Comparison of ENCODE assay signal across 26 cellular contexts in the genomic region with DNA sequence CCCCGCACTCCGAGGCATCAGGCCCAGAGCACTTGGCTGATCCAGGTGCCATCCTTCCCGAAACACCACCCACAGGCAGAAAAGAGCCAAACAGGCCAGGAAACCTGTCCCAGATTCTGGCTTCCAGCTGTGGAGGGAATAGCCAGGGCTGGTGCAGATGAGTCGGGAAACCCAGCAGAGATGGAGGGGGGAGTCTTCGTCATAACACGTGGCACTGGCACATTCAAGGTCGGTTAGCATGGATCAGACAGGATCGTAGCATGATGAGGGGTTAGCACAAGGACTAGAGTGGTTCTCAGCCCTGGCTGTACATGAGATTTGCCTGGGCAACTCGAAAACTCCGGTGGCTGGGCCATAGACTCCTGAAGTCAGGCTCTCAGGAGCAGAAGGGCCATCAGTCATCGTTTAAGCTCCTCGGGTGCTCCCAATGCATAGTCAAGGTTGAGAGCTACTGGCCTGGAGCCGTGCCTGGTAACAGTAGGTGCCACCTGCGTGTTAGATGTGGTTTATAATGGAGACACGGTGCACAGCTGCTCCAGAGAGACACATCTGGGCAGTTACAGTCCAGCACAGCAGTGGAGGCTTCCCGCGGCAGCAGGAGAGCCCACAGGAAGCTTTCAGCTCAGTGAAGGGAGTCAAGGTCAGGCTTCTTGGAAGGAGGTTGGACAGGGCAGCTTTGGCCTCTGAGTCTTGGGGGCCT. TPM values are rescaled to one million over a fixed set of nuclear protein-coding genes. Genes with fewer than 3 reads are reported as not detected.
DNase-seq lines count a peak whose midpoint lies in the region; ATAC-seq and TF ChIP-seq lines count a peak whose summit lies in the region.
"Had no signal": no experiment of that assay in that cellular context is flagged by ENCODE, and none has a peak within 500 bp of the region (broad histone marks: within the 10 kb centered on the region; RNA-seq: fewer than 3 reads in every experiment).

No MANE protein-coding gene starts in this region.

- no peak for TF ChIP-seq CTCF in activated CD8-positive, alpha-beta T cell treated with anti-CD3 and anti-CD28 coated beads for 36 hours (IDR thresholded peaks at IDR 0.05)

- CTCF ChIA-PET in activated CD4-positive, alpha-beta memory T cell treated with anti-CD3 and anti-CD28 coated beads for 36 hours (lab: Charles Lee) = interaction anchor here (0.6 to 1.8 kb wide), 2 partner anchors 14 to 161 kb away, joined by 3 to 11 read pairs; no protein-coding TSS in a partner anchor
- CTCF ChIA-PET in activated CD4-positive, alpha-beta memory T cell treated with anti-CD3 and anti-CD28 coated beads, Interleukin-2, amount 10 ng/mL, durations not matched to agents 7 days and 5 days (lab: Charles Lee) = no interaction called here
- CTCF ChIA-PET in activated CD8-positive, alpha-beta T cell treated with anti-CD3 and anti-CD28 coated beads for 36 hours (lab: Charles Lee) = interaction anchor here (0.7 to 1.2 kb wide), 2 partner anchors 14 to 15 kb away, joined by 5 to 6 read pairs; no protein-coding TSS in a partner anchor

- no peaks in the 10 kb centered on the region for H3K9me3 Mint-ChIP-seq in activated CD4-positive, alpha-beta memory T cell treated with anti-CD3 and anti-CD28 coated beads for 36 hours
- no peaks in the 10 kb centered on the region for H3K9me3 Mint-ChIP-seq in activated CD4-positive, alpha-beta memory T cell treated with anti-CD3 and anti-CD28 coated beads, Interleukin-2, amount 10 ng/mL, durations not matched to agents 7 days and 5 days
- H3K9me3 Mint-ChIP-seq in activated CD8-positive, alpha-beta T cell treated with anti-CD3 and anti-CD28 coated beads for 36 hours = no peaks in the 10 kb centered on the region
- no peaks in the 10 kb centered on the region for H3K9me3 Mint-ChIP-seq in naive thymus-derived CD8-positive, alpha-beta T cell
- H3K9me3 Mint-ChIP-seq: H9 had no signal

- peaks cover 72 to 92% (median 88%) of the 10 kb centered on the region in 11 experiments for H3K36me3 ChIP-seq in BLaER1 treated with 17β-estradiol and CSF1 and Interleukin-3, amounts not matched to agents 10 nM and 100 nM

- H3K27me3 ChIP-seq in BLaER1 treated with 17β-estradiol and CSF1 and Interleukin-3, amounts not matched to agents 10 nM and 100 nM = no peaks in the 10 kb centered on the region
- H3K27me3 ChIP-seq: heart left ventricle, transverse colon had no signal

- H3K4me3 ChIP-seq in BLaER1 treated with 17β-estradiol and CSF1 and Interleukin-3, amounts not matched to agents 10 nM and 100 nM = no peak overlapping the region
- H3K4me3 ChIP-seq: heart left ventricle, K562, lower lobe of right lung, prostate gland, transverse colon had no signal

- intact Hi-C loops in activated CD4-positive, alpha-beta memory T cell treated with anti-CD3 and anti-CD28 coated beads for 36 hours (cut with micrococcal nuclease) = no loop called here
- intact Hi-C loops in activated CD8-positive, alpha-beta T cell treated with anti-CD3 and anti-CD28 coated beads for 36 hours (cut with micrococcal nuclease) = no loop called here

- H3K4me2 ChIP-seq in BLaER1 treated with 17β-estradiol and CSF1 and Interleukin-3, amounts not matched to agents 10 nM and 100 nM = peak overlapping the region in 7 of 11 experiments; percentile 22 to 68 (median 32); a peak in 13 of 22 replicates

- POLR2A ChIA-PET in activated CD4-positive, alpha-beta memory T cell treated with anti-CD3 and anti-CD28 coated beads for 36 hours (lab: Charles Lee) = no interaction called here
- POLR2A ChIA-PET in activated CD4-positive, alpha-beta memory T cell treated with anti-CD3 and anti-CD28 coated beads, Interleukin-2, amount 10 ng/mL, durations not matched to agents 7 days and 5 days (lab: Charles Lee) = no interaction called here
- POLR2A ChIA-PET in activated CD8-positive, alpha-beta T cell treated with anti-CD3 and anti-CD28 coated beads for 36 hours (lab: Charles Lee) = interaction anchor here (2.2 kb wide), 1 partner anchor 27 kb away, joined by 9 read pairs; no protein-coding TSS in a partner anchor
- POLR2A ChIA-PET in naive thymus-derived CD8-positive, alpha-beta T cell (lab: Charles Lee) = interaction anchor here (0.7 to 1.2 kb wide), 2 partner anchors 14 to 141 kb away, joined by 3 read pairs; no protein-coding TSS in a partner anchor

- peak overlapping the region; percentile 8 to 56 (median 42); a peak in 16 of 22 replicates for H3K9ac ChIP-seq in BLaER1 treated with 17β-estradiol and CSF1 and Interleukin-3, amounts not matched to agents 10 nM and 100 nM

- peaks cover 17% of the 10 kb centered on the region for H3K36me3 Mint-ChIP-seq in activated CD4-positive, alpha-beta memory T cell treated with anti-CD3 and anti-CD28 coated beads for 36 hours
- H3K36me3 Mint-ChIP-seq in activated CD4-positive, alpha-beta memory T cell treated with anti-CD3 and anti-CD28 coated beads, Interleukin-2, amount 10 ng/mL, durations not matched to agents 7 days and 5 days (ENCODE audit: low read depth) = peaks cover 43% of the 10 kb centered on the region
- peaks cover 8% of the 10 kb centered on the region for H3K36me3 Mint-ChIP-seq in activated CD8-positive, alpha-beta T cell treated with anti-CD3 and anti-CD28 coated beads for 36 hours (ENCODE audit: low read depth)
- peaks cover 0 to 55% (median 0%) of the 10 kb centered on the region in 3 donors for H3K36me3 Mint-ChIP-seq in naive thymus-derived CD8-positive, alpha-beta T cell

- peak overlapping the region; percentile 46 for H3K27ac Mint-ChIP-seq in activated CD4-positive, alpha-beta memory T cell treated with anti-CD3 and anti-CD28 coated beads for 36 hours
- no peak overlapping the region for H3K27ac Mint-ChIP-seq in activated CD4-positive, alpha-beta memory T cell treated with anti-CD3 and anti-CD28 coated beads, Interleukin-2, amount 10 ng/mL, durations not matched to agents 7 days and 5 days
- peak overlapping the region; percentile 63 for H3K27ac Mint-ChIP-seq in activated CD8-positive, alpha-beta T cell treated with anti-CD3 and anti-CD28 coated beads for 36 hours
- H3K27ac Mint-ChIP-seq in naive thymus-derived CD8-positive, alpha-beta T cell = peak overlapping the region in 9 of 10 donors; percentile 18 to 88 (median 69)
- H3K27ac Mint-ChIP-seq: T-helper 17 cell had no signal

- H3K9me3 ChIP-seq in BLaER1 treated with 17β-estradiol and CSF1 and Interleukin-3, amounts not matched to agents 10 nM and 100 nM (replicated peaks in 1 of 11) = no peaks in the 10 kb centered on the region
- H3K9me3 ChIP-seq: heart left ventricle, lower lobe of right lung, neutrophil, prostate gland, transverse colon had no signal

- peaks cover 30 to 100% (median 77%) of the 10 kb centered on the region in 11 experiments for H4K20me1 ChIP-seq in BLaER1 treated with 17β-estradiol and CSF1 and Interleukin-3, amounts not matched to agents 10 nM and 100 nM

- H3K27ac ChIP-seq in BLaER1 treated with 17β-estradiol and CSF1 and Interleukin-3, amounts not matched to agents 10 nM and 100 nM = peak overlapping the region in 8 of 11 experiments; percentile 3 to 59 (median 36); a peak in 11 of 22 replicates
- H3K27ac ChIP-seq: heart left ventricle, lower lobe of right lung, neutrophil, prostate gland, transverse colon had no signal

- no peaks in the 10 kb centered on the region for H3K27me3 Mint-ChIP-seq in activated CD4-positive, alpha-beta memory T cell treated with anti-CD3 and anti-CD28 coated beads for 36 hours
- no peaks in the 10 kb centered on the region for H3K27me3 Mint-ChIP-seq in activated CD4-positive, alpha-beta memory T cell treated with anti-CD3 and anti-CD28 coated beads, Interleukin-2, amount 10 ng/mL, durations not matched to agents 7 days and 5 days
- H3K27me3 Mint-ChIP-seq in activated CD8-positive, alpha-beta T cell treated with anti-CD3 and anti-CD28 coated beads for 36 hours = no peaks in the 10 kb centered on the region
- H3K27me3 Mint-ChIP-seq in naive thymus-derived CD8-positive, alpha-beta T cell = no peaks in the 10 kb centered on the region
- H3K27me3 Mint-ChIP-seq: T-helper 17 cell had no signal

- ATAC-seq in activated CD8-positive, alpha-beta T cell treated with anti-CD3 and anti-CD28 coated beads for 36 hours = no peak
- ATAC-seq in naive thymus-derived CD8-positive, alpha-beta T cell = no peak
- ATAC-seq in HG03439 (IDR thresholded peaks at IDR 0.05; ENCODE audit: unreplicated experiment) = no peak
- ATAC-seq: heart left ventricle, K562, lower lobe of right lung, PC-3, Right ventricle myocardium inferior, SK-N-SH treated with all-trans-retinoic acid at 6 μM for 48 hours, T-helper 17 cell had no signal

- H3K4me1 Mint-ChIP-seq in activated CD4-positive, alpha-beta memory T cell treated with anti-CD3 and anti-CD28 coated beads for 36 hours (ENCODE audit: low read depth) = peaks cover 3% of the 10 kb centered on the region
- peaks cover 20% of the 10 kb centered on the region for H3K4me1 Mint-ChIP-seq in activated CD4-positive, alpha-beta memory T cell treated with anti-CD3 and anti-CD28 coated beads, Interleukin-2, amount 10 ng/mL, durations not matched to agents 7 days and 5 days
- peaks cover 15% of the 10 kb centered on the region for H3K4me1 Mint-ChIP-seq in activated CD8-positive, alpha-beta T cell treated with anti-CD3 and anti-CD28 coated beads for 36 hours (ENCODE audit: low read depth)
- peaks cover 9 to 32% (median 16%) of the 10 kb centered on the region in 4 donors for H3K4me1 Mint-ChIP-seq in naive thymus-derived CD8-positive, alpha-beta T cell

- DNase-seq in activated CD4-positive, alpha-beta memory T cell treated with anti-CD3 and anti-CD28 coated beads for 36 hours = no peak
- no peak for DNase-seq in activated CD4-positive, alpha-beta memory T cell treated with anti-CD3 and anti-CD28 coated beads, Interleukin-2, amount 10 ng/mL, durations not matched to agents 7 days and 5 days
- no peak for DNase-seq in activated CD8-positive, alpha-beta T cell treated with anti-CD3 and anti-CD28 coated beads for 36 hours
- DNase-seq in naive thymus-derived CD8-positive, alpha-beta T cell = no peak
- DNase-seq in HPDE6-E6E7 (ENCODE audit: extremely low spot score) = no peak
- DNase-seq in DMS153 treated with DMSO at 0.1 percent for 48 hours (lab: John Stamatoyannopoulos, UW; ENCODE audit: unreplicated experiment) = no peak
- DNase-seq: activated CD4-positive, CD25-positive, alpha-beta regulatory T cell treated with anti-CD3 and anti-CD28 coated beads, Interleukin-2, amount 50 U/mL, for 72 hours; COR-L47; effector memory CD4-positive, alpha-beta T cell; H9; kidney glomerular epithelial cell; lower lobe of right lung; NCI-H1105; NCI-H187 treated with DMSO at 0.1 percent for 48 hours; NCI-H524 treated with DMSO at 0.1 percent for 48 hours; PC-3; T-helper 17 cell; transverse colon had no signal

- peaks cover 24 to 71% (median 49%) of the 10 kb centered on the region in 10 experiments for H3K4me1 ChIP-seq in BLaER1 treated with 17β-estradiol and CSF1 and Interleukin-3, amounts not matched to agents 10 nM and 100 nM

- no peak overlapping the region for H3K4me3 Mint-ChIP-seq in activated CD4-positive, alpha-beta memory T cell treated with anti-CD3 and anti-CD28 coated beads for 36 hours
- no peak overlapping the region for H3K4me3 Mint-ChIP-seq in activated CD4-positive, alpha-beta memory T cell treated with anti-CD3 and anti-CD28 coated beads, Interleukin-2, amount 10 ng/mL, durations not matched to agents 7 days and 5 days
- H3K4me3 Mint-ChIP-seq in activated CD8-positive, alpha-beta T cell treated with anti-CD3 and anti-CD28 coated beads for 36 hours = no peak overlapping the region
- H3K4me3 Mint-ChIP-seq in naive thymus-derived CD8-positive, alpha-beta T cell = no peak overlapping the region
- H3K4me3 Mint-ChIP-seq: H9, T-helper 17 cell had no signal

RNA-seq across cellular contexts. Expression of gene CYTH2, which starts 6.3 kb away (rescaled TPM):
- 10 to 100 TPM; 31.5 to 33.6 TPM for total RNA-seq in activated CD4-positive, alpha-beta memory T cell treated with anti-CD3 and anti-CD28 coated beads for 36 hours
- total RNA-seq in activated CD4-positive, alpha-beta memory T cell treated with anti-CD3 and anti-CD28 coated beads, Interleukin-2, amount 10 ng/mL, durations not matched to agents 7 days and 5 days = 10 to 100 TPM; 53.2 to 55.3 TPM
- total RNA-seq in activated CD8-positive, alpha-beta T cell treated with anti-CD3 and anti-CD28 coated beads for 36 hours = 10 to 100 TPM; 23.8 to 24.5 TPM
- total RNA-seq in naive thymus-derived CD8-positive, alpha-beta T cell = 10 to 100 TPM; 72.2 to 77.7 TPM
- polyA plus RNA-seq in naive thymus-derived CD8-positive, alpha-beta T cell = 10 to 100 TPM; 20.5 to 32.0 (median 28.2) TPM

RNA-seq across cellular contexts. Expression of gene KCNJ14, which starts 20.1 kb away (rescaled TPM):
- 1 to 10 TPM; 1.2 TPM for total RNA-seq in activated CD4-positive, alpha-beta memory T cell treated with anti-CD3 and anti-CD28 coated beads for 36 hours
- total RNA-seq in activated CD4-positive, alpha-beta memory T cell treated with anti-CD3 and anti-CD28 coated beads, Interleukin-2, amount 10 ng/mL, durations not matched to agents 7 days and 5 days = under 1 TPM; 0.73 to 0.86 TPM
- 1 to 10 TPM; 1.3 to 1.5 TPM for total RNA-seq in activated CD8-positive, alpha-beta T cell treated with anti-CD3 and anti-CD28 coated beads for 36 hours
- total RNA-seq in naive thymus-derived CD8-positive, alpha-beta T cell = 1 to 10 TPM; 2.7 to 2.9 TPM
- polyA plus RNA-seq in naive thymus-derived CD8-positive, alpha-beta T cell = under 1 TPM in 2 of 3 donors, not detected in 1; 0.39 to 0.42 TPM

RNA-seq across cellular contexts. Expression of gene GRWD1, which starts 29.7 kb away (rescaled TPM):
- 10 to 100 TPM; 38.8 to 45.3 TPM for total RNA-seq in activated CD4-positive, alpha-beta memory T cell treated with anti-CD3 and anti-CD28 coated beads for 36 hours
- 10 to 100 TPM; 25.6 to 27.1 TPM for total RNA-seq in activated CD4-positive, alpha-beta memory T cell treated with anti-CD3 and anti-CD28 coated beads, Interleukin-2, amount 10 ng/mL, durations not matched to agents 7 days and 5 days
- 10 to 100 TPM; 49.4 to 50.1 TPM for total RNA-seq in activated CD8-positive, alpha-beta T cell treated with anti-CD3 and anti-CD28 coated beads for 36 hours
- total RNA-seq in naive thymus-derived CD8-positive, alpha-beta T cell = 10 to 100 TPM; 39.1 to 41.2 TPM
- polyA plus RNA-seq in naive thymus-derived CD8-positive, alpha-beta T cell = 10 to 100 TPM; 32.9 to 59.9 (median 40.3) TPM

RNA-seq across cellular contexts. Expression of gene LMTK3, which starts 36.1 kb away (rescaled TPM):
- total RNA-seq in activated CD4-positive, alpha-beta memory T cell treated with anti-CD3 and anti-CD28 coated beads for 36 hours = 1 to 10 TPM; 3.6 to 3.8 TPM
- total RNA-seq in activated CD4-positive, alpha-beta memory T cell treated with anti-CD3 and anti-CD28 coated beads, Interleukin-2, amount 10 ng/mL, durations not matched to agents 7 days and 5 days = 1 to 10 TPM; 3.8 to 5.4 TPM
- 1 to 10 TPM; 3.4 to 4.0 TPM for total RNA-seq in activated CD8-positive, alpha-beta T cell treated with anti-CD3 and anti-CD28 coated beads for 36 hours
- 10 to 100 TPM; 21.4 to 21.5 TPM for total RNA-seq in naive thymus-derived CD8-positive, alpha-beta T cell
- polyA plus RNA-seq in naive thymus-derived CD8-positive, alpha-beta T cell = under 1 TPM in 1 of 3 donors, not detected in 2; 0.15 TPM

Comparison
In these comparisons a context has a peak if more than half of its experiments do, and no peak if none do; other contexts are left out.
1. POLR2A ChIA-PET loops: an anchor here in activated CD8-positive, alpha-beta T cell treated with anti-CD3 and anti-CD28 coated beads for 36 hours (2.2 kb wide) and naive thymus-derived CD8-positive, alpha-beta T cell (0.7 to 1.2 kb wide); none called in activated CD4-positive, alpha-beta memory T cell treated with anti-CD3 and anti-CD28 coated beads for 36 hours and activated CD4-positive, alpha-beta memory T cell treated with anti-CD3 and anti-CD28 coated beads, Interleukin-2, amount 10 ng/mL, durations not matched to agents 7 days and 5 days.